27 cellular contexts compared by ENCODE assay signal in genomic region chr10:35268791-35269257, GRCh38.
DNase-seq lines count a peak whose midpoint lies in the region; ATAC-seq, FAIRE-seq and TF ChIP-seq lines count a peak whose summit lies in the region.
"Had no signal": no experiment of that assay in that cellular context is flagged by ENCODE, and none has a peak within 500 bp of the region (broad histone marks: within the 10 kb centered on the region; RNA-seq: fewer than 3 reads in every experiment).

No MANE protein-coding gene starts in this region.

- H3K36me3 ChIP-seq in osteoblast (ENCODE audit: insufficient read depth, low read length) = no peaks in the 10 kb centered on the region
- H3K36me3 ChIP-seq: heart left ventricle, left lung, neural progenitor cell had no signal

- peaks cover 14% of the 10 kb centered on the region for H3K4me1 Mint-ChIP-seq in endothelial cell (ENCODE audit: unreplicated experiment)

- peak; percentile 59 for DNase-seq in ELF-1 (ENCODE audit: low read depth, low spot score)
- peak; percentile 39 for DNase-seq in RCC 7860 (ENCODE audit: low spot score)
- DNase-seq in endothelial cell (ENCODE audit: low spot score) = no peak
- peak; percentile 38 for DNase-seq in osteoblast (ENCODE audit: insufficient read length, low spot score, missing footprints)
- DNase-seq in H54 (ENCODE audit: insufficient read length, low spot score) = no peak
- DNase-seq in AG20443 (ENCODE audit: low spot score) = no peak
- DNase-seq: activated CD8-positive, alpha-beta T cell treated with anti-CD3 and anti-CD28 coated beads for 36 hours; activated naive CD4-positive, alpha-beta T cell; activated T-cell treated with anti-CD3 and anti-CD28 coated beads, Interleukin-2, amount 50 U/mL, for 1 hour; anterior cingulate cortex; dermis blood vessel endothelial cell; DMS79 treated with DMSO at 0.1 percent for 48 hours; heart left ventricle; left lung; mucosa of descending colon; NCI-H1105 treated with DMSO at 0.1 percent for 48 hours; NCI-H2081 treated with DMSO at 0.1 percent for 48 hours; NCI-H446 treated with DMSO at 0.1 percent for 48 hours; small intestine; stimulated activated CD4-positive, alpha-beta T cell treated with anti-CD3 and anti-CD28 coated beads, Interleukin-2, amount 100 ng/mL, for 24 hours had no signal

- H3K9me3 ChIP-seq in osteoblast (ENCODE audit: low read depth, low read length) = no peaks in the 10 kb centered on the region
- H3K9me3 ChIP-seq: left lung, mucosa of descending colon had no signal

- no peaks in the 10 kb centered on the region for H3K79me2 ChIP-seq in osteoblast (ENCODE audit: insufficient read depth, low read length)

- peak overlapping the region; percentile 13 for H3K27ac Mint-ChIP-seq in endothelial cell (ENCODE audit: unreplicated experiment)
- H3K27ac Mint-ChIP-seq: activated CD8-positive, alpha-beta T cell treated with anti-CD3 and anti-CD28 coated beads for 36 hours; neural progenitor cell; stimulated activated memory B cell treated with anti-CD40 and anti-IgM and Interleukin-4, amounts not matched to agents 10 μg/mL and 1 μg/mL and 100 μg/mL, for 72 hours; T-helper 2 cell treated with Interferon-gamma antibody and Interleukin-4, amounts not matched to agents 5 μg/mL and 100 μg/mL, for 36 hours had no signal

- ATAC-seq in GM19467 (IDR thresholded peaks at IDR 0.05; ENCODE audit: unreplicated experiment) (no peak), HG03521 (IDR thresholded peaks at IDR 0.05; ENCODE audit: unreplicated experiment) (no peak)
- ATAC-seq: activated CD8-positive, alpha-beta T cell treated with anti-CD3 and anti-CD28 coated beads for 36 hours; heart left ventricle; left lung; mucosa of descending colon; stimulated activated memory B cell treated with anti-CD40 and anti-IgM and Interleukin-4, amounts not matched to agents 10 μg/mL and 1 μg/mL and 100 μg/mL, for 72 hours had no signal

- H3K4me3 Mint-ChIP-seq in endothelial cell (ENCODE audit: unreplicated experiment) = no peak overlapping the region
- H3K4me3 Mint-ChIP-seq: activated CD8-positive, alpha-beta T cell treated with anti-CD3 and anti-CD28 coated beads for 36 hours; neural progenitor cell; stimulated activated memory B cell treated with anti-CD40 and anti-IgM and Interleukin-4, amounts not matched to agents 10 μg/mL and 1 μg/mL and 100 μg/mL, for 72 hours; T-helper 2 cell treated with Interferon-gamma antibody and Interleukin-4, amounts not matched to agents 5 μg/mL and 100 μg/mL, for 36 hours had no signal

- H3K4me2 ChIP-seq in osteoblast (ENCODE audit: insufficient read depth, low read length) = no peak overlapping the region
- H3K4me2 ChIP-seq: neural progenitor cell had no signal

- TF ChIP-seq CTCF in endothelial cell (IDR thresholded peaks at IDR 0.05; ENCODE audit: unreplicated experiment) (no peak), osteoblast (IDR thresholded peaks at IDR 0.05; ENCODE audit: extremely low read depth, low read depth, low read length) (no peak)

- H3K27me3 ChIP-seq in osteoblast (ENCODE audit: insufficient read depth, low read length) = no peaks in the 10 kb centered on the region
- H3K27me3 ChIP-seq: heart left ventricle, left lung, neural progenitor cell had no signal

- H3K27ac ChIP-seq in osteoblast (ENCODE audit: low read depth, low read length) = no peak overlapping the region
- H3K27ac ChIP-seq: heart left ventricle, left lung, neural progenitor cell had no signal

- peaks cover 4% of the 10 kb centered on the region for H3K4me1 ChIP-seq in osteoblast (ENCODE audit: insufficient read depth, low read length)

- H2AFZ ChIP-seq in osteoblast (ENCODE audit: low read length) = no peak overlapping the region
- H2AFZ ChIP-seq: neural progenitor cell had no signal

- no peaks in the 10 kb centered on the region for H4K20me1 ChIP-seq in osteoblast (ENCODE audit: insufficient read depth, low read length)

- TF ChIP-seq POLR2A in H54 (IDR thresholded peaks at IDR 0.05; ENCODE audit: low read depth, low read length) = no peak

- H3K4me3 ChIP-seq in osteoblast (ENCODE audit: insufficient read depth, low read length) = no peak overlapping the region
- H3K4me3 ChIP-seq: heart left ventricle, left lung, mucosa of descending colon, neural progenitor cell had no signal

- FAIRE-seq in RCC 7860 (lab: Jason Lieb, UNC) (peak; percentile 72), H54 (lab: Jason Lieb, UNC) (no peak)
- FAIRE-seq: endothelial cell of umbilical vein, GM12891, small intestine had no signal

- no peaks in the 10 kb centered on the region for H3K36me3 Mint-ChIP-seq in endothelial cell (ENCODE audit: low read depth, unreplicated experiment)
- H3K36me3 Mint-ChIP-seq: neural progenitor cell had no signal

- no peaks in the 10 kb centered on the region for H3K9me3 Mint-ChIP-seq in endothelial cell (ENCODE audit: unreplicated experiment)

- peaks cover 11% of the 10 kb centered on the region for H3K27me3 Mint-ChIP-seq in endothelial cell (ENCODE audit: unreplicated experiment)

Comparison
In these comparisons a context has a peak if more than half of its experiments do, and no peak if none do; other contexts are left out.
1. DNase-seq: peak in ELF-1 (single experiment), RCC 7860 (single experiment) and osteoblast (single experiment); none in endothelial cell (single experiment), H54 (single experiment) and AG20443 (single experiment).